ENCODE assay signal across 1 cellular context in the genomic region with DNA sequence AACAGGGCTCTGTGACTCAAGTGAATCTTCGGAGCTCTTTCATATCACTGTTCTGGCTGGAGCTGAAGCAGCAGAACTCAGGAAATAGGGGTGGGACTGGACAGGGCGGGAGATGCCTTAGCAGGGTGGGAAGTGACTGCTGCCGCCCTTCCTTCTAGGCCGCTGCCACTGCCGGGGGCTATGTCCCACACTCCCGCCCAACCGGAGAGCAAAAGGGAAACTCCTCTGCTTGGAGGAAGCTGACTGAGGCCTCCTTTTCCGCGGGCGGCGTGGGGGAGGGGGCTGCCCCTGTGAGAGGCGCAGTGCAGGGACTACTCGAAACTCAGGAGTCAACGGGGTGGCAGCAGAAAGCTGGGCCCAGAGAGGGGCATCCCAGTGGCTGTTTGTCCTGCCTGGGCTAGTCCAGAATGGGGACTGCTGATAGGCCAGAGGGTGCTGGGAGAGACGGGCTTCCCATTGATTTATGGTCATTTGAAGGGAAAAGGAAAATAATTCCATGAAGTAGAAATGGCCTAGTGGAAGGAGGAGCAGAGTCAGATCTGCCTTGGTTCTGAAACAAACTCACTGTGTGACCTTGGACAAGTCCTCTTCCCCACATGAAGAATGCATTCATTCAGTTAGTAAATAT.
TF ChIP-seq lines count a peak whose summit lies in the region.

No MANE protein-coding gene starts in this region.

TF ChIP-seq in GM23338, 12 proteins besides CTCF, POLR2A, EP300 and RAD21 (continued from another document):
- TF ChIP-seq, protein P1, sequence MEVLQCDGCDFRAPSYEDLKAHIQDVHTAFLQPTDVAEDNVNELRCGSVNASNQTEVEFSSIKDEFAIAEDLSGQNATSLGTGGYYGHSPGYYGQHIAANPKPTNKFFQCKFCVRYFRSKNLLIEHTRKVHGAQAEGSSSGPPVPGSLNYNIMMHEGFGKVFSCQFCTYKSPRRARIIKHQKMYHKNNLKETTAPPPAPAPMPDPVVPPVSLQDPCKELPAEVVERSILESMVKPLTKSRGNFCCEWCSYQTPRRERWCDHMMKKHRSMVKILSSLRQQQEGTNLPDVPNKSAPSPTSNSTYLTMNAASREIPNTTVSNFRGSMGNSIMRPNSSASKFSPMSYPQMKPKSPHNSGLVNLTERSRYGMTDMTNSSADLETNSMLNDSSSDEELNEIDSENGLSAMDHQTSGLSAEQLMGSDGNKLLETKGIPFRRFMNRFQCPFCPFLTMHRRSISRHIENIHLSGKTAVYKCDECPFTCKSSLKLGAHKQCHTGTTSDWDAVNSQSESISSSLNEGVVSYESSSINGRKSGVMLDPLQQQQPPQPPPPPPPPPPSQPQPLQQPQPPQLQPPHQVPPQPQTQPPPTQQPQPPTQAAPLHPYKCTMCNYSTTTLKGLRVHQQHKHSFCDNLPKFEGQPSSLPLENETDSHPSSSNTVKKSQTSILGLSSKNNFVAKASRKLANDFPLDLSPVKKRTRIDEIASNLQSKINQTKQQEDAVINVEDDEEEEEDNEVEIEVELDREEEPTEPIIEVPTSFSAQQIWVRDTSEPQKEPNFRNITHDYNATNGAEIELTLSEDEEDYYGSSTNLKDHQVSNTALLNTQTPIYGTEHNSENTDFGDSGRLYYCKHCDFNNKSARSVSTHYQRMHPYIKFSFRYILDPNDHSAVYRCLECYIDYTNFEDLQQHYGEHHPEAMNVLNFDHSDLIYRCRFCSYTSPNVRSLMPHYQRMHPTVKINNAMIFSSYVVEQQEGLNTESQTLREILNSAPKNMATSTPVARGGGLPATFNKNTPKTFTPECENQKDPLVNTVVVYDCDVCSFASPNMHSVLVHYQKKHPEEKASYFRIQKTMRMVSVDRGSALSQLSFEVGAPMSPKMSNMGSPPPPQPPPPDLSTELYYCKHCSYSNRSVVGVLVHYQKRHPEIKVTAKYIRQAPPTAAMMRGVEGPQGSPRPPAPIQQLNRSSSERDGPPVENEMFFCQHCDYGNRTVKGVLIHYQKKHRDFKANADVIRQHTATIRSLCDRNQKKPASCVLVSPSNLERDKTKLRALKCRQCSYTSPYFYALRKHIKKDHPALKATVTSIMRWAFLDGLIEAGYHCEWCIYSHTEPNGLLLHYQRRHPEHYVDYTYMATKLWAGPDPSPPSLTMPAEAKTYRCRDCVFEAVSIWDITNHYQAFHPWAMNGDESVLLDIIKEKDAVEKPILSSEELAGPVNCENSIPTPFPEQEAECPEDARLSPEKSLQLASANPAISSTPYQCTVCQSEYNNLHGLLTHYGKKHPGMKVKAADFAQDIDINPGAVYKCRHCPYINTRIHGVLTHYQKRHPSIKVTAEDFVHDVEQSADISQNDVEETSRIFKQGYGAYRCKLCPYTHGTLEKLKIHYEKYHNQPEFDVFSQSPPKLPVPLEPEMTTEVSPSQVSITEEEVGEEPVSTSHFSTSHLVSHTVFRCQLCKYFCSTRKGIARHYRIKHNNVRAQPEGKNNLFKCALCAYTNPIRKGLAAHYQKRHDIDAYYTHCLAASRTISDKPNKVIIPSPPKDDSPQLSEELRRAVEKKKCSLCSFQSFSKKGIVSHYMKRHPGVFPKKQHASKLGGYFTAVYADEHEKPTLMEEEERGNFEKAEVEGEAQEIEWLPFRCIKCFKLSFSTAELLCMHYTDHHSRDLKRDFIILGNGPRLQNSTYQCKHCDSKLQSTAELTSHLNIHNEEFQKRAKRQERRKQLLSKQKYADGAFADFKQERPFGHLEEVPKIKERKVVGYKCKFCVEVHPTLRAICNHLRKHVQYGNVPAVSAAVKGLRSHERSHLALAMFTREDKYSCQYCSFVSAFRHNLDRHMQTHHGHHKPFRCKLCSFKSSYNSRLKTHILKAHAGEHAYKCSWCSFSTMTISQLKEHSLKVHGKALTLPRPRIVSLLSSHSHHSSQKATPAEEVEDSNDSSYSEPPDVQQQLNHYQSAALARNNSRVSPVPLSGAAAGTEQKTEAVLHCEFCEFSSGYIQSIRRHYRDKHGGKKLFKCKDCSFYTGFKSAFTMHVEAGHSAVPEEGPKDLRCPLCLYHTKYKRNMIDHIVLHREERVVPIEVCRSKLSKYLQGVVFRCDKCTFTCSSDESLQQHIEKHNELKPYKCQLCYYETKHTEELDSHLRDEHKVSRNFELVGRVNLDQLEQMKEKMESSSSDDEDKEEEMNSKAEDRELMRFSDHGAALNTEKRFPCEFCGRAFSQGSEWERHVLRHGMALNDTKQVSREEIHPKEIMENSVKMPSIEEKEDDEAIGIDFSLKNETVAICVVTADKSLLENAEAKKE (CRISPR knock-in tag; IDR thresholded peaks at IDR 0.05) = no peak
- TF ChIP-seq STAT1 (IDR thresholded peaks at IDR 0.05; ENCODE audit: unreplicated experiment) (no peak), NANOG (IDR thresholded peaks at IDR 0.05; ENCODE audit: borderline replicate concordance) (no peak)
TF ChIP-seq in GM23338: peak in this region for 0.
